In genomic region chr5:170112876-170113516, GRCh38 we compare ENCODE assay signal across 21 cellular contexts. TPM values are rescaled to one million over a fixed set of nuclear protein-coding genes. Genes with fewer than 3 reads are reported as not detected.
"Had no signal": no experiment of that assay in that cellular context is flagged by ENCODE, and none has a peak within 500 bp of the region (broad histone marks: within the 10 kb centered on the region; RNA-seq: fewer than 3 reads in every experiment).

No MANE protein-coding gene starts in this region.

- H3K4me1 Mint-ChIP-seq: activated CD4-positive, alpha-beta memory T cell treated with anti-CD3 and anti-CD28 coated beads, Interleukin-2, amount 10 ng/mL, durations not matched to agents 7 days and 5 days; activated CD4-positive, alpha-beta T cell treated with anti-CD3 and anti-CD28 coated beads for 36 hours; activated naive CD4-positive, alpha-beta T cell treated with anti-CD3 and anti-CD28 coated beads, Interleukin-2, amount 10 ng/mL, durations not matched to agents 7 days and 5 days; activated T-helper 17 cell treated with anti-CD3 and anti-CD28 coated beads, Interleukin-2, amount 50 U/mL, for 72 hours; naive thymus-derived CD4-positive, alpha-beta T cell had no signal

- H3K9me3 ChIP-seq: sigmoid colon, upper lobe of right lung had no signal

- H3K27ac Mint-ChIP-seq: activated CD4-positive, alpha-beta memory T cell treated with anti-CD3 and anti-CD28 coated beads, Interleukin-2, amount 10 ng/mL, durations not matched to agents 7 days and 5 days; activated CD4-positive, alpha-beta T cell treated with anti-CD3 and anti-CD28 coated beads for 36 hours; activated naive CD4-positive, alpha-beta T cell treated with anti-CD3 and anti-CD28 coated beads, Interleukin-2, amount 10 ng/mL, durations not matched to agents 7 days and 5 days; activated T-helper 17 cell treated with anti-CD3 and anti-CD28 coated beads, Interleukin-2, amount 50 U/mL, for 72 hours; naive thymus-derived CD4-positive, alpha-beta T cell had no signal

- H3K36me3 Mint-ChIP-seq: activated naive CD4-positive, alpha-beta T cell treated with anti-CD3 and anti-CD28 coated beads, Interleukin-2, amount 10 ng/mL, durations not matched to agents 7 days and 5 days; naive thymus-derived CD4-positive, alpha-beta T cell had no signal

- H3K27ac ChIP-seq: sigmoid colon, upper lobe of right lung, VCaP had no signal

- DNase-seq: activated CD4-positive, alpha-beta memory T cell treated with anti-CD3 and anti-CD28 coated beads, Interleukin-2, amount 10 ng/mL, durations not matched to agents 7 days and 5 days; activated CD4-positive, alpha-beta T cell treated with anti-CD3 and anti-CD28 coated beads for 36 hours; activated naive CD4-positive, alpha-beta T cell treated with anti-CD3 and anti-CD28 coated beads, Interleukin-2, amount 10 ng/mL, durations not matched to agents 7 days and 5 days; activated T-cell treated with anti-CD3 and anti-CD28 coated beads for 4 hours; cortex of kidney; effector memory CD4-positive, alpha-beta T cell; hippocampal formation; left cardiac atrium; naive thymus-derived CD4-positive, alpha-beta T cell; sigmoid colon; stimulated activated CD4-positive, alpha-beta T cell treated with anti-CD3 and anti-CD28 coated beads, Interleukin-2, amount 100 ng/mL, for 24 hours; stimulated activated naive CD4-positive, alpha-beta T cell treated with Interleukin-2 at 50 U/mL for 16 hours; T-helper 1 cell; upper lobe of right lung had no signal

- H3K36me3 ChIP-seq: sigmoid colon, upper lobe of right lung had no signal

- H3K9me3 Mint-ChIP-seq: activated CD4-positive, alpha-beta memory T cell treated with anti-CD3 and anti-CD28 coated beads, Interleukin-2, amount 10 ng/mL, durations not matched to agents 7 days and 5 days; activated naive CD4-positive, alpha-beta T cell treated with anti-CD3 and anti-CD28 coated beads, Interleukin-2, amount 10 ng/mL, durations not matched to agents 7 days and 5 days; activated T-helper 17 cell treated with anti-CD3 and anti-CD28 coated beads, Interleukin-2, amount 50 U/mL, for 72 hours; naive thymus-derived CD4-positive, alpha-beta T cell had no signal

- H3K27me3 Mint-ChIP-seq: activated CD4-positive, alpha-beta T cell treated with anti-CD3 and anti-CD28 coated beads for 36 hours; activated T-helper 17 cell treated with anti-CD3 and anti-CD28 coated beads, Interleukin-2, amount 50 U/mL, for 72 hours had no signal

- ATAC-seq: activated CD4-positive, alpha-beta T cell treated with anti-CD3 and anti-CD28 coated beads for 36 hours; activated T-helper 17 cell treated with anti-CD3 and anti-CD28 coated beads, Interleukin-2, amount 50 U/mL, for 72 hours; left cardiac atrium; naive thymus-derived CD4-positive, alpha-beta T cell had no signal

- H3K4me1 ChIP-seq: sigmoid colon, upper lobe of right lung had no signal

- H3K4me3 ChIP-seq: lung, sigmoid colon, upper lobe of right lung had no signal

- H3K27me3 ChIP-seq: sigmoid colon, upper lobe of right lung had no signal

- H3K4me3 Mint-ChIP-seq: activated CD4-positive, alpha-beta memory T cell treated with anti-CD3 and anti-CD28 coated beads, Interleukin-2, amount 10 ng/mL, durations not matched to agents 7 days and 5 days; activated CD4-positive, alpha-beta T cell treated with anti-CD3 and anti-CD28 coated beads for 36 hours; activated naive CD4-positive, alpha-beta T cell treated with anti-CD3 and anti-CD28 coated beads, Interleukin-2, amount 10 ng/mL, durations not matched to agents 7 days and 5 days; activated T-helper 17 cell treated with anti-CD3 and anti-CD28 coated beads, Interleukin-2, amount 50 U/mL, for 72 hours; naive thymus-derived CD4-positive, alpha-beta T cell had no signal

RNA-seq across cellular contexts. Expression of gene FOXI1, which starts 7.3 kb away (rescaled TPM):
- total RNA-seq: activated CD4-positive, alpha-beta memory T cell treated with anti-CD3 and anti-CD28 coated beads, Interleukin-2, amount 10 ng/mL, durations not matched to agents 7 days and 5 days; activated CD4-positive, alpha-beta T cell treated with anti-CD3 and anti-CD28 coated beads for 36 hours; activated T-helper 17 cell treated with anti-CD3 and anti-CD28 coated beads, Interleukin-2, amount 50 U/mL, for 72 hours; cardiac septum; epithelial cell of proximal tubule; left cardiac atrium; lung; omental fat pad; pulmonary artery endothelial cell; sigmoid colon; upper lobe of right lung had no signal
